In genomic region chr9:133199648-133200321, GRCh38 we compare ENCODE assay signal across 8 cellular contexts. TPM values are rescaled to one million over a fixed set of nuclear protein-coding genes. Genes with fewer than 3 reads are reported as not detected.
DNase-seq lines count a peak whose midpoint lies in the region; ATAC-seq and TF ChIP-seq lines count a peak whose summit lies in the region.

No MANE protein-coding gene starts in this region.

- H3K9me3 ChIP-seq in lung (ENCODE audit: control insufficient read depth in 2 of 2, insufficient read depth in 1 of 2, low read length in 1 of 2) (peaks cover 2% of the 10 kb centered on the region in 2 donors), HAP-1 (no peaks in the 10 kb centered on the region)

- H3K27me3 ChIP-seq in lung (ENCODE audit: control insufficient read depth, insufficient read depth): no peaks in the 10 kb centered on the region
- peaks cover 11% of the 10 kb centered on the region for H3K27me3 ChIP-seq in HAP-1 (ENCODE audit: low read depth)

- ATAC-seq in lung (ENCODE audit: insufficient read depth, low FRiP score): peak; percentile 69
- peak; percentile 37 for ATAC-seq in stimulated activated naive CD8-positive, alpha-beta T cell treated with anti-CD3 and anti-CD28 coated beads, Interleukin-15, Interleukin-2, amounts not matched to agents 100 U/mL and 50 U/mL, for 24 hours

- peak; percentile 80 for DNase-seq in NCI-H510A treated with DMSO at 0.1 percent for 48 hours (lab: John Stamatoyannopoulos, UW)
- peak; percentile 30 for DNase-seq in activated naive CD4-positive, alpha-beta T cell treated with anti-CD3 and anti-CD28 coated beads, Interleukin-2, amount 50 U/mL, for 16 hours
- DNase-seq in lung (ENCODE audit: low spot score): no peak
- DNase-seq in stimulated activated naive CD8-positive, alpha-beta T cell treated with anti-CD3 and anti-CD28 coated beads, Interleukin-15, Interleukin-2, amounts not matched to agents 100 U/mL and 50 U/mL, for 24 hours: peak; percentile 24
- DNase-seq in NK-92 (lab: John Stamatoyannopoulos, UW; ENCODE audit: unreplicated experiment): no peak
- no peak for DNase-seq in HAP-1 (ENCODE audit: low spot score in 2 of 2)
- no peak for DNase-seq in GM20000 (ENCODE audit: low spot score)
- DNase-seq in NCI-H748 treated with DMSO at 0.1 percent for 48 hours (lab: John Stamatoyannopoulos, UW): no peak

- peak overlapping the region; percentile 11 to 44 for H3K27ac ChIP-seq in lung (ENCODE audit: low read depth in 1 of 2, low read length in 1 of 2)

- WGBS in lung, 2 donors: 29 to 45% methylated on average over 44 of the region's 44 CpGs

- H3K4me3 ChIP-seq in lung (peak overlapping the region; percentile 54), HAP-1 (no peak overlapping the region)

- H3K36me3 ChIP-seq in lung (ENCODE audit: control insufficient read depth in 2 of 2, insufficient read depth in 2 of 2, low read length in 2 of 2): no peaks in the 10 kb centered on the region
- no peaks in the 10 kb centered on the region for H3K36me3 ChIP-seq in HAP-1 (replicated peaks)

- in situ Hi-C loops in HAP-1 (cut with MboI; ENCODE audit: low sequenced_read_pairs): no loop called here

- H3K4me1 ChIP-seq in lung (ENCODE audit: control insufficient read depth in 2 of 2, insufficient read depth in 2 of 2, low read length in 2 of 2) (no peaks in the 10 kb centered on the region), HAP-1 (no peaks in the 10 kb centered on the region)

- no peak for TF ChIP-seq CTCF in lung (IDR thresholded peaks at IDR 0.05; ENCODE audit: control extremely low read depth, extremely low read depth)
- TF ChIP-seq CTCF in GM20000 (IDR thresholded peaks at IDR 0.05; ENCODE audit: extremely low read depth, missing control alignments): no peak

RNA-seq across cellular contexts. Expression of gene OBP2B, which starts 9.3 kb away (rescaled TPM):
- total RNA-seq in lung: not detected
- not detected for polyA plus RNA-seq in lung

RNA-seq across cellular contexts. Expression of gene GBGT1, which starts 36.1 kb away (rescaled TPM):
- total RNA-seq in lung: 10 to 100 TPM in 1 of 2 donors, 1 to 10 TPM in 1; 6.1 to 42.9 TPM
- 10 to 100 TPM; 14.8 to 31.6 TPM for polyA plus RNA-seq in lung

Comparison
In these comparisons a context has a peak if more than half of its experiments do, and no peak if none do; other contexts are left out.
1. DNase-seq: peak in NCI-H510A treated with DMSO at 0.1 percent for 48 hours (single experiment), activated naive CD4-positive, alpha-beta T cell treated with anti-CD3 and anti-CD28 coated beads, Interleukin-2, amount 50 U/mL, for 16 hours (single experiment) and stimulated activated naive CD8-positive, alpha-beta T cell treated with anti-CD3 and anti-CD28 coated beads, Interleukin-15, Interleukin-2, amounts not matched to agents 100 U/mL and 50 U/mL, for 24 hours (single experiment); none in lung (single experiment), NK-92 (single experiment), HAP-1 (0 of 2), GM20000 (single experiment) and NCI-H748 treated with DMSO at 0.1 percent for 48 hours (single experiment).